ENCODE assay signal across 24 cellular contexts in genomic region chr6:130107710-130108109, GRCh38.
A peak's percentile ranks its signal among the peaks of the same experiment; 100 is the strongest.
DNase-seq lines count a peak whose midpoint lies in the region; ATAC-seq, FAIRE-seq and TF ChIP-seq lines count a peak whose summit lies in the region.
"Had no signal": no experiment of that assay in that cellular context is flagged by ENCODE, and none has a peak within 500 bp of the region (broad histone marks: within the 10 kb centered on the region; RNA-seq: fewer than 3 reads in every experiment).

No MANE protein-coding gene starts in this region.

- TF ChIP-seq CTCF in GM12878 (IDR thresholded peaks at IDR 0.05 in 2 of 3, conservative IDR thresholded peaks at IDR 0.05 in 1 of 3; ENCODE audit: control insufficient read depth in 2 of 3, extremely low read depth in 1 of 3, insufficient read depth in 1 of 3, low read depth in 3 of 3, low read length in 3 of 3) = no peak
- TF ChIP-seq CTCF in left ventricle myocardium inferior (IDR thresholded peaks at IDR 0.05; ENCODE audit: borderline replicate concordance) = no peak
- no peak for TF ChIP-seq CTCF in foreskin fibroblast (IDR thresholded peaks at IDR 0.05; ENCODE audit: low read depth, low read length)

- no peak for TF ChIP-seq RAD21 in GM12878 (IDR thresholded peaks at IDR 0.05; ENCODE audit: insufficient read depth, low read depth, low read length)

- BruUV-seq in GM12878 (replicated peaks; lab: Mats Ljungman, UMichigan) = no TSS peak

- H3K9ac ChIP-seq in GM12878 (ENCODE audit: control insufficient read depth, insufficient read depth, low read length) = no peak overlapping the region

- no peak for TF ChIP-seq POLR2A in GM12878 (IDR thresholded peaks at IDR 0.05; ENCODE audit: low read depth, low read length)

- H3K36me3 ChIP-seq in GM12878 (ENCODE audit: control insufficient read depth in 2 of 2, insufficient read depth in 2 of 2, low read length in 1 of 2) (no peaks in the 10 kb centered on the region; a peak in 2 of 4 replicates), left ventricle myocardium inferior (peaks cover 9% of the 10 kb centered on the region)
- H3K36me3 ChIP-seq: pancreas, right atrium auricular region, SJSA1, suprapubic skin had no signal

- no peak overlapping the region for H3K27ac ChIP-seq in GM12878 (ENCODE audit: control insufficient read depth, insufficient read depth)
- no peak overlapping the region for H3K27ac ChIP-seq in left ventricle myocardium inferior (replicated peaks)
- H3K27ac ChIP-seq: 22Rv1, heart left ventricle, pancreas, right atrium auricular region, SJSA1, suprapubic skin had no signal

- POLR2A ChIA-PET in GM12878 (lab: Charles Lee) = interaction anchor here (1.2 kb wide), 1 partner anchor 10 kb away, joined by 5 read pairs; no protein-coding TSS in a partner anchor

- H3K27me3 ChIP-seq in GM12878 (replicated peaks in 1 of 2; ENCODE audit: control insufficient read depth in 2 of 2, insufficient read depth in 2 of 2, low read length in 1 of 2) (no peaks in the 10 kb centered on the region), left ventricle myocardium inferior (ENCODE audit: low read depth) (no peaks in the 10 kb centered on the region)
- H3K27me3 ChIP-seq: heart left ventricle, pancreas, right atrium auricular region, SJSA1, suprapubic skin had no signal

- no peak overlapping the region for H2AFZ ChIP-seq in GM12878 (ENCODE audit: control insufficient read depth, low read depth, low read length)

- in situ Hi-C loops in GM12878 (cut with MboI) = no loop called here

- WGBS in GM12878 (ENCODE audit: insufficient coverage, insufficient replicate concordance, low lambda C conversion rate, missing lambda C conversion rate) = 95% methylated on average over 1 of the region's 1 CpG

- SMC1A ChIA-PET in GM12878 (lab: Charles Lee; ENCODE audit: uncharacterized antibody, unreplicated experiment) = interaction anchor here (0.6 to 2.5 kb wide), 13 partner anchors 8 to 633 kb away, joined by 3 to 21 read pairs (median 3); no protein-coding TSS in a partner anchor

- H3K4me3 ChIP-seq in GM12878 (no peak overlapping the region), left ventricle myocardium inferior (no peak overlapping the region), foreskin fibroblast (ENCODE audit: low read depth in 1 of 2, low read length in 2 of 2) (no peak overlapping the region)
- H3K4me3 ChIP-seq: heart left ventricle, lung, pancreas, right atrium auricular region, SJSA1, suprapubic skin had no signal

- H3K9me3 ChIP-seq in GM12878 (replicated peaks; ENCODE audit: control insufficient read depth, insufficient read depth, low read length) (no peaks in the 10 kb centered on the region), left ventricle myocardium inferior (replicated peaks) (peaks cover 5% of the 10 kb centered on the region)
- H3K9me3 ChIP-seq: pancreas, right atrium auricular region, SJSA1, suprapubic skin had no signal

- ATAC-seq in GM12878 = no peak; the same call in 1 of the 3 replicates
- ATAC-seq: CD8-positive, alpha-beta T cell; heart left ventricle; pancreas had no signal

- RAD21 ChIA-PET in GM12878 (lab: Charles Lee; ENCODE audit: unreplicated experiment) = interaction anchor here (1.2 kb wide), 1 partner anchor 9 kb away, joined by 3 read pairs; no protein-coding TSS in a partner anchor

- H4K20me1 ChIP-seq in GM12878 (ENCODE audit: control insufficient read depth, insufficient read depth) = no peaks in the 10 kb centered on the region

- H3K79me2 ChIP-seq in GM12878 (ENCODE audit: control insufficient read depth, insufficient read depth, low read length) = no peaks in the 10 kb centered on the region

- no peak overlapping the region for H3K4me2 ChIP-seq in GM12878 (ENCODE audit: control insufficient read depth, insufficient read depth)

- no peak for FAIRE-seq in GM12878 (lab: Jason Lieb, UNC)
- FAIRE-seq: H54, pancreas had no signal

- DNase-seq in DMS 273 (lab: John Stamatoyannopoulos, UW; ENCODE audit: unreplicated experiment) = peak; percentile 4
- no peak for DNase-seq in DMS 273 treated with DMSO at 0.1 percent for 48 hours (lab: John Stamatoyannopoulos, UW)
- peak; percentile 10 for DNase-seq in MV-4-11 (lab: John Stamatoyannopoulos, UW)
- DNase-seq in GM12878 (ENCODE audit: low read depth, low spot score) = no peak
- DNase-seq in renal cortical epithelial cell (ENCODE audit: low read depth) = peak; percentile 33
- DNase-seq in cerebellar nuclear complex (lab: John Stamatoyannopoulos, UW) = no peak
- no peak for DNase-seq in left ventricle myocardium inferior
- no peak for DNase-seq in foreskin fibroblast
- DNase-seq: activated CD4-positive, alpha-beta T cell treated with anti-CD3 and anti-CD28 coated beads for 1 hour; activated effector memory CD4-positive, alpha-beta T cell treated with anti-CD3 and anti-CD28 coated beads, Interleukin-2, amount 50 U/mL, for 16 hours; activated T-cell treated with anti-CD3 and anti-CD28 coated beads for 4 hours; CD8-positive, alpha-beta T cell; DMS153; heart left ventricle; NCI-H69; nephron progenitor cell; pancreas; RPMI8226 had no signal

- TF ChIP-seq EP300 in GM12878 (IDR thresholded peaks at IDR 0.05; ENCODE audit: borderline replicate concordance in 1 of 2, control insufficient read depth in 1 of 2, low read depth in 2 of 2, low read length in 2 of 2) = no peak

- CTCF ChIA-PET in GM12878 (lab: Yijun Ruan, JAX) = interaction anchor here (0.9 to 1.4 kb wide), 3 partner anchors 8 to 25 kb away, joined by 3 read pairs; no protein-coding TSS in a partner anchor

- intact Hi-C loops in GM12878 (cut with micrococcal nuclease; ENCODE audit: unreplicated experiment) (no loop called here), left ventricle myocardium inferior (cut with micrococcal nuclease) (no loop called here)

- peaks cover 9% of the 10 kb centered on the region for H3K4me1 ChIP-seq in GM12878 (ENCODE audit: control insufficient read depth, insufficient read depth, low read length)
- no peaks in the 10 kb centered on the region for H3K4me1 ChIP-seq in left ventricle myocardium inferior
- H3K4me1 ChIP-seq: heart left ventricle, pancreas, right atrium auricular region, SJSA1, suprapubic skin had no signal

TF ChIP-seq in GM12878, 131 proteins besides CTCF, POLR2A, EP300 and RAD21:
- TF ChIP-seq ZNF24 (IDR thresholded peaks at IDR 0.05) (0 out of 2 replicates have a peak, but pooled peaks have one; percentile 22), MEF2A (IDR thresholded peaks at IDR 0.05; ENCODE audit: insufficient read depth, low read depth, low read length) (no peak)

Comparison
In these comparisons a context has a peak if more than half of its experiments do, and no peak if none do; other contexts are left out.
1. DNase-seq: peak in DMS 273 (single experiment), MV-4-11 (single experiment) and renal cortical epithelial cell (single experiment); none in DMS 273 treated with DMSO at 0.1 percent for 48 hours (single experiment), GM12878 (single experiment), cerebellar nuclear complex (0 of 2), left ventricle myocardium inferior (single experiment) and foreskin fibroblast (0 of 2).